ENCODE assay signal across 1 cellular context in the genomic region with DNA sequence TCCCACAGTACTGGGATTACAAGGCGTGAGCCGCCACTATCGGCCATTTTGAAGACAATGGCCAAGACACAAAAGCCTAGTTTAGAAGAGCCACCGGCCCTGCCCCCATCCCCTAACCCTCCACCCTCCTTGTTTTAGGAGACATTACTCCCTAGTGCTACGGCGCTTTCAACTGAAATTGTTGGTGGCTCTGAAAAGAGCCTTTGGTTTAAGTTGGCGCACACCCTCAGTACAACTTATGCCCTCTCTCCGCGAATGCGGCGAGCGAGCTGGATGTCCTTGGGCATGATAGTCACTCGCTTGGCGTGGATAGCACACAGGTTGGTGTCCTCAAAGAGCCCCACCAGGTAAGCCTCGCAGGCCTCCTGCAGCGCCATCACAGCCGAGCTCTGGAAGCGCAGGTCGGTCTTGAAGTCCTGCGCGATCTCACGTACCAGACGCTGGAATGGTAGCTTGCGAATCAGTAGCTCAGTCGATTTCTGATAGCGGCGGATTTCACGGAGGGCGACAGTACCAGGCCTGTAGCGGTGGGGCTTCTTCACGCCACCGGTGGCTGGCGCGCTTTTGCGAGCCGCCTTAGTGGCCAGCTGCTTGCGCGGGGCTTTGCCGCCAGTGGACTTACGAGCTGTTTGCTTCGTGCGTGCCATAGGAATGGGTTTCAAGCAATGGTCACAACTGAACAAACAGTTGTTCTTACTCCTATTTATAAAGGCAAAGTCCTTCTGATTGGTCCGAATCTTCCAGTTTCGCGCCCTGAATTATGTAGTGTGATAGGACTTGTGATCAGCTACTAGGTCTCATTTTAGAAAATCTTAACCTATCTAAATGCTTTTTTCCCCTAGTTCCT.
TF ChIP-seq lines count a peak whose summit lies in the region.

No MANE protein-coding gene starts in this region.

TF ChIP-seq in K562, 482 proteins besides CTCF, POLR2A, EP300 and RAD21 (continued from another document and continues in another):
- no peak for TF ChIP-seq SNAPC5 (CRISPR knock-in tag; IDR thresholded peaks at IDR 0.05)
- TF ChIP-seq TCFL5 (CRISPR knock-in tag; conservative IDR thresholded peaks at IDR 0.05), result no peak
- no peak for TF ChIP-seq SIX5 (IDR thresholded peaks at IDR 0.05; ENCODE audit: borderline replicate concordance in 1 of 2, insufficient read depth in 1 of 2, low read depth in 1 of 2, low read length in 2 of 2)
- TF ChIP-seq SNRNP70 (optimal IDR thresholded peaks at IDR 0.05; ENCODE audit: low read depth, low read length), result peak; percentile 48
- TF ChIP-seq SAP30 (IDR thresholded peaks at IDR 0.05; ENCODE audit: borderline replicate concordance, insufficient read depth, low read depth, low read length, poor library complexity, severe bottlenecking), result peak; percentile 60
- TF ChIP-seq, protein P1, sequence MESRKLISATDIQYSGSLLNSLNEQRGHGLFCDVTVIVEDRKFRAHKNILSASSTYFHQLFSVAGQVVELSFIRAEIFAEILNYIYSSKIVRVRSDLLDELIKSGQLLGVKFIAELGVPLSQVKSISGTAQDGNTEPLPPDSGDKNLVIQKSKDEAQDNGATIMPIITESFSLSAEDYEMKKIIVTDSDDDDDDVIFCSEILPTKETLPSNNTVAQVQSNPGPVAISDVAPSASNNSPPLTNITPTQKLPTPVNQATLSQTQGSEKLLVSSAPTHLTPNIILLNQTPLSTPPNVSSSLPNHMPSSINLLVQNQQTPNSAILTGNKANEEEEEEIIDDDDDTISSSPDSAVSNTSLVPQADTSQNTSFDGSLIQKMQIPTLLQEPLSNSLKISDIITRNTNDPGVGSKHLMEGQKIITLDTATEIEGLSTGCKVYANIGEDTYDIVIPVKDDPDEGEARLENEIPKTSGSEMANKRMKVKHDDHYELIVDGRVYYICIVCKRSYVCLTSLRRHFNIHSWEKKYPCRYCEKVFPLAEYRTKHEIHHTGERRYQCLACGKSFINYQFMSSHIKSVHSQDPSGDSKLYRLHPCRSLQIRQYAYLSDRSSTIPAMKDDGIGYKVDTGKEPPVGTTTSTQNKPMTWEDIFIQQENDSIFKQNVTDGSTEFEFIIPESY (CRISPR knock-in tag; IDR thresholded peaks at IDR 0.05), result peak; percentile 60
- no peak for TF ChIP-seq ZC3H8 (IDR thresholded peaks at IDR 0.05)
- 0 out of 2 replicates have a peak, but pooled peaks have one; percentile 8 for TF ChIP-seq GATA2 (CRISPR knock-in tag; IDR thresholded peaks at IDR 0.05)
- TF ChIP-seq ZEB2 (IDR thresholded peaks at IDR 0.05), result peak; percentile 90
- no peak for TF ChIP-seq KLF13 (tag; IDR thresholded peaks at IDR 0.05; ENCODE audit: borderline replicate concordance, low read depth)
- TF ChIP-seq ELF2 (CRISPR knock-in tag; IDR thresholded peaks at IDR 0.05), result no peak
- TF ChIP-seq SMAD1 (IDR thresholded peaks at IDR 0.05; ENCODE audit: low read depth, low read length, partially characterized antibody), result no peak
- 0 out of 2 replicates have a peak, but pooled peaks have one; percentile 8 for TF ChIP-seq STAG1 (CRISPR knock-in tag; IDR thresholded peaks at IDR 0.05; ENCODE audit: borderline replicate concordance)
- TF ChIP-seq RNF2 (IDR thresholded peaks at IDR 0.05), result peak; percentile 75; the same call in 1 of the 2 replicates
- TF ChIP-seq NCOR1 (IDR thresholded peaks at IDR 0.05), result no peak
- TF ChIP-seq, protein P2, sequence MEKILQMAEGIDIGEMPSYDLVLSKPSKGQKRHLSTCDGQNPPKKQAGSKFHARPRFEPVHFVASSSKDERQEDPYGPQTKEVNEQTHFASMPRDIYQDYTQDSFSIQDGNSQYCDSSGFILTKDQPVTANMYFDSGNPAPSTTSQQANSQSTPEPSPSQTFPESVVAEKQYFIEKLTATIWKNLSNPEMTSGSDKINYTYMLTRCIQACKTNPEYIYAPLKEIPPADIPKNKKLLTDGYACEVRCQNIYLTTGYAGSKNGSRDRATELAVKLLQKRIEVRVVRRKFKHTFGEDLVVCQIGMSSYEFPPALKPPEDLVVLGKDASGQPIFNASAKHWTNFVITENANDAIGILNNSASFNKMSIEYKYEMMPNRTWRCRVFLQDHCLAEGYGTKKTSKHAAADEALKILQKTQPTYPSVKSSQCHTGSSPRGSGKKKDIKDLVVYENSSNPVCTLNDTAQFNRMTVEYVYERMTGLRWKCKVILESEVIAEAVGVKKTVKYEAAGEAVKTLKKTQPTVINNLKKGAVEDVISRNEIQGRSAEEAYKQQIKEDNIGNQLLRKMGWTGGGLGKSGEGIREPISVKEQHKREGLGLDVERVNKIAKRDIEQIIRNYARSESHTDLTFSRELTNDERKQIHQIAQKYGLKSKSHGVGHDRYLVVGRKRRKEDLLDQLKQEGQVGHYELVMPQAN (IDR thresholded peaks at IDR 0.05; ENCODE audit: borderline replicate concordance), result no peak
- TF ChIP-seq CREB1 (IDR thresholded peaks at IDR 0.05), result peak; percentile 30; the same call in 1 of the 2 replicates
- no peak; the same call in none of the 2 replicates for TF ChIP-seq CREB1 (CRISPR knock-in tag; IDR thresholded peaks at IDR 0.05)
- TF ChIP-seq SPI1 (IDR thresholded peaks at IDR 0.05; ENCODE audit: borderline replicate concordance, low read depth, low read length), result no peak
- no peak for TF ChIP-seq NFXL1 (CRISPR knock-in tag; IDR thresholded peaks at IDR 0.05)
- TF ChIP-seq, protein P3, sequence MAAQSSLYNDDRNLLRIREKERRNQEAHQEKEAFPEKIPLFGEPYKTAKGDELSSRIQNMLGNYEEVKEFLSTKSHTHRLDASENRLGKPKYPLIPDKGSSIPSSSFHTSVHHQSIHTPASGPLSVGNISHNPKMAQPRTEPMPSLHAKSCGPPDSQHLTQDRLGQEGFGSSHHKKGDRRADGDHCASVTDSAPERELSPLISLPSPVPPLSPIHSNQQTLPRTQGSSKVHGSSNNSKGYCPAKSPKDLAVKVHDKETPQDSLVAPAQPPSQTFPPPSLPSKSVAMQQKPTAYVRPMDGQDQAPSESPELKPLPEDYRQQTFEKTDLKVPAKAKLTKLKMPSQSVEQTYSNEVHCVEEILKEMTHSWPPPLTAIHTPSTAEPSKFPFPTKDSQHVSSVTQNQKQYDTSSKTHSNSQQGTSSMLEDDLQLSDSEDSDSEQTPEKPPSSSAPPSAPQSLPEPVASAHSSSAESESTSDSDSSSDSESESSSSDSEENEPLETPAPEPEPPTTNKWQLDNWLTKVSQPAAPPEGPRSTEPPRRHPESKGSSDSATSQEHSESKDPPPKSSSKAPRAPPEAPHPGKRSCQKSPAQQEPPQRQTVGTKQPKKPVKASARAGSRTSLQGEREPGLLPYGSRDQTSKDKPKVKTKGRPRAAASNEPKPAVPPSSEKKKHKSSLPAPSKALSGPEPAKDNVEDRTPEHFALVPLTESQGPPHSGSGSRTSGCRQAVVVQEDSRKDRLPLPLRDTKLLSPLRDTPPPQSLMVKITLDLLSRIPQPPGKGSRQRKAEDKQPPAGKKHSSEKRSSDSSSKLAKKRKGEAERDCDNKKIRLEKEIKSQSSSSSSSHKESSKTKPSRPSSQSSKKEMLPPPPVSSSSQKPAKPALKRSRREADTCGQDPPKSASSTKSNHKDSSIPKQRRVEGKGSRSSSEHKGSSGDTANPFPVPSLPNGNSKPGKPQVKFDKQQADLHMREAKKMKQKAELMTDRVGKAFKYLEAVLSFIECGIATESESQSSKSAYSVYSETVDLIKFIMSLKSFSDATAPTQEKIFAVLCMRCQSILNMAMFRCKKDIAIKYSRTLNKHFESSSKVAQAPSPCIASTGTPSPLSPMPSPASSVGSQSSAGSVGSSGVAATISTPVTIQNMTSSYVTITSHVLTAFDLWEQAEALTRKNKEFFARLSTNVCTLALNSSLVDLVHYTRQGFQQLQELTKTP (IDR thresholded peaks at IDR 0.05; ENCODE audit: low read depth in 1 of 2, partially characterized antibody in 2 of 2), result peak in 1 of 2 experiments; percentile 29
- TF ChIP-seq, protein P4, sequence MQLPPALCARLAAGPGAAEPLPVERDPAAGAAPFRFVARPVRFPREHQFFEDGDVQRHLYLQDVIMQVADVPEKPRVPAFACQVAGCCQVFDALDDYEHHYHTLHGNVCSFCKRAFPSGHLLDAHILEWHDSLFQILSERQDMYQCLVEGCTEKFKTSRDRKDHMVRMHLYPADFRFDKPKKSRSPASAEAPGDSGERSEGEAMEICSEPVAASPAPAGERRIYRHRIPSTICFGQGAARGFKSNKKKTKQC (CRISPR knock-in tag; IDR thresholded peaks at IDR 0.05), result no peak; the same call in 1 of the 2 replicates
- TF ChIP-seq MECOM (CRISPR knock-in tag; IDR thresholded peaks at IDR 0.05), result no peak
- 0 out of 2 replicates have a peak, but pooled peaks have one; percentile 38 for TF ChIP-seq ATF6 (CRISPR knock-in tag; IDR thresholded peaks at IDR 0.05)
- no peak for TF ChIP-seq HMGN3 (IDR thresholded peaks at IDR 0.05; ENCODE audit: borderline replicate concordance, extremely low read depth, insufficient read length, low read depth, low read length)
- TF ChIP-seq MTA3 (IDR thresholded peaks at IDR 0.05; ENCODE audit: borderline replicate concordance), result peak; percentile 85
- TF ChIP-seq ZNF253 (CRISPR knock-in tag; conservative IDR thresholded peaks at IDR 0.05), result no peak
- no peak for TF ChIP-seq JUN (IDR thresholded peaks at IDR 0.05; ENCODE audit: borderline replicate concordance, low read depth, low read length)
- no peak for TF ChIP-seq JUN (CRISPR knock-in tag; IDR thresholded peaks at IDR 0.05; ENCODE audit: borderline replicate concordance)
- TF ChIP-seq MAFK (IDR thresholded peaks at IDR 0.05; ENCODE audit: low read length), result no peak
- TF ChIP-seq ZNF24 (IDR thresholded peaks at IDR 0.05), result 0 out of 2 replicates have a peak, but pooled peaks have one; percentile 74
- TF ChIP-seq ETV5 (CRISPR knock-in tag; IDR thresholded peaks at IDR 0.05; ENCODE audit: low read depth), result 0 out of 2 replicates have a peak, but pooled peaks have one; percentile 39
- no peak for TF ChIP-seq TSC22D4 (tag; IDR thresholded peaks at IDR 0.05)
- no peak for TF ChIP-seq JUND (IDR thresholded peaks at IDR 0.05; ENCODE audit: borderline replicate concordance, low read depth, low read length)
- peak; percentile 56; the same call in 2 of the 3 replicates for TF ChIP-seq JUND (tag; IDR thresholded peaks at IDR 0.05; ENCODE audit: borderline replicate concordance, low read depth, low read length)
- peak; percentile 45 to 73; a peak in 2 of 4 replicates for TF ChIP-seq UBTF (IDR thresholded peaks at IDR 0.05; ENCODE audit: borderline replicate concordance in 1 of 2, low read depth in 2 of 2, low read length in 2 of 2)
